ENCODE assay signal across 14 cellular contexts in the genomic region with DNA sequence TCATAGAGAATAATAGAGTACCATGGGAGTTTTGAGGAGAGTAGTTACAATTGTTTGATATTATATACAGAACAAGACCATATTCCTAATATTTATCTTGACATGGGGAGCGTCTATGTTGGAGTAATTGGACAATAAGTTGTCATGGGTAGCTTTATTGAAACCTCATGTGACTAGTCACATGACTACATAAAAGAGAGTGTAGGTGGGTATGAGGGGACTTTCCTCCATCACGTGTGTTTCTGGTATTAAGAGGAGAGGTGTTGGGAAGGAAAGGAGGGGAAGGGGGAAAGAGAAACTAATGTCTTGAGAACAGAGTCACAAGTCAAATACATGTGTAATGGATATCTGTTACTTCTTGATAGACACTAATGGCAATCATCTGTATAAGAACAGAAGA.
"Had no signal": no experiment of that assay in that cellular context is flagged by ENCODE, and none has a peak within 500 bp of the region (broad histone marks: within the 10 kb centered on the region; RNA-seq: fewer than 3 reads in every experiment).

No MANE protein-coding gene starts in this region.

- DNase-seq: activated CD4-positive, alpha-beta T cell treated with anti-CD3 and anti-CD28 coated beads, Interleukin-2, amount 10 ng/mL, durations not matched to agents 24 days and 14 days; activated CD8-positive, alpha-beta T cell treated with anti-CD3 and anti-CD28 coated beads for 36 hours; activated naive CD4-positive, alpha-beta T cell treated with anti-CD3 and anti-CD28 coated beads, Interleukin-2, amount 50 U/mL, for 16 hours; activated T-cell treated with anti-CD3 and anti-CD28 coated beads, Interleukin-2, amount 50 U/mL, for 24 hours; effector memory CD8-positive, alpha-beta T cell; hippocampal formation; islet precursor cell; midbrain; nucleus accumbens; stimulated activated CD4-positive, alpha-beta T cell treated with anti-CD3 and anti-CD28 coated beads, Interleukin-2, amount 100 ng/mL, for 48 hours; T1000; transverse colon had no signal

- H3K9me3 ChIP-seq: transverse colon had no signal

- H3K36me3 ChIP-seq: transverse colon had no signal

- H3K27me3 ChIP-seq: transverse colon had no signal

- H3K4me3 ChIP-seq: skin epidermis, transverse colon had no signal

- H3K27ac ChIP-seq: skin epidermis, transverse colon had no signal

- FAIRE-seq: astrocyte had no signal

- ATAC-seq: activated CD8-positive, alpha-beta T cell treated with anti-CD3 and anti-CD28 coated beads for 36 hours; effector memory CD8-positive, alpha-beta T cell had no signal
